14 cellular contexts compared by ENCODE assay signal in the genomic region with DNA sequence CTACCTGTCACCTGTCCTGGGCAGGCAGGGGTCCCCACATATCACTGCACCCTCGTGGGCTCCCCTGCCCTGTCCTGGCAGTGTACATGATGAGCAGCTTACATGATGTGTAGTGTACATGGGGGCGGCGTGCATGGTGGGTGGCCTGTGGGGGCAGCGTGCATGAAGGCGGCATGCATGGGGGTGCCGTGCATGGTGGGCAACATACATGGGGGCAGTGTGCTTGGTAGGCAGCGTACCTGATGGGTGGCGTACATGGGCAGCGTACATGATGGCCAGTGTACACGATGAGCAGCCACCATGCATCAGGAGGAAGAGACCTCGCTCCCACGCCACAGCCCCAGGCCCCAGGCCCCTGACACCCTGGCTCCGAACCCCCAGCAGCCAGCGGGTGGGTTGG.
"Had no signal": no experiment of that assay in that cellular context is flagged by ENCODE, and none has a peak within 500 bp of the region (broad histone marks: within the 10 kb centered on the region; RNA-seq: fewer than 3 reads in every experiment).

No MANE protein-coding gene starts in this region.

- H3K9me3 ChIP-seq: breast epithelium, esophagus squamous epithelium, ovary, suprapubic skin, upper lobe of right lung had no signal

- H3K4me1 ChIP-seq: breast epithelium had no signal

- DNase-seq: activated CD4-positive, alpha-beta memory T cell treated with anti-CD3 and anti-CD28 coated beads, Interleukin-2, amount 10 ng/mL, durations not matched to agents 7 days and 5 days; activated gamma-delta T cell treated with Interleukin-2 at 50 U/mL for 16 hours; activated naive CD8-positive, alpha-beta T cell treated with anti-CD3 and anti-CD28 coated beads for 36 hours; activated T-cell treated with anti-CD3 and anti-CD28 coated beads, Interleukin-2, amount 50 U/mL, for 72 hours; esophagus squamous epithelium; ovary; stimulated activated naive B cell treated with anti-CD40 and anti-IgM and Interleukin-4, amounts not matched to agents 10 μg/mL and 1 μg/mL and 100 μg/mL, for 72 hours; T-cell; upper lobe of right lung had no signal

- H3K4me3 ChIP-seq: breast epithelium, esophagus squamous epithelium, ovary, smooth muscle cell, suprapubic skin, upper lobe of right lung had no signal

- ATAC-seq: activated T-cell treated with anti-CD3 and anti-CD28 coated beads, Interleukin-2, amount 50 U/mL, for 72 hours; left lobe of liver; stimulated activated naive B cell treated with anti-CD40 and anti-IgM and Interleukin-4, amounts not matched to agents 10 μg/mL and 1 μg/mL and 100 μg/mL, for 72 hours; T-cell; upper lobe of right lung had no signal

- H3K36me3 ChIP-seq: breast epithelium, esophagus squamous epithelium, ovary, suprapubic skin, upper lobe of right lung had no signal

- H3K27me3 ChIP-seq: breast epithelium, ovary, upper lobe of right lung had no signal

- H3K27ac ChIP-seq: ovary, suprapubic skin, upper lobe of right lung, VCaP had no signal
